In the genomic region with DNA sequence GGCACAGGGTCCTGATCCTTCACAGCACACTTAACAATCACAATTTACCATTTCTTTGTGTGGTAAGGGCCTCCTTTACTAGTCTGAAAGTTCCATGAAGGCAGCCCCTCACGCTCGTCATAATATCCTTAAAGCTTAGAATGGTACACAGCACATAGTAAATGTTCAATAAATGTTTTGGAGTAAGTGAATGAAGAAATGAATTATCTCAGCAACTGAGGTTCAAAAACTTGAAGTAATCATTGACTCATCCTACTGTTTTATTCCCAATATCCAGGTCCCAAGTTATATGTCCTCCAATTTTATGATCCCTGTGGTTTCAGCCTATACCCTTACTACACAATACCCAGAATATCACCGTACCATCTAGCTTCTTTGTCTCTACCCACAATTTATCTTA, we compare ENCODE assay signal across 21 cellular contexts. TPM values are rescaled to one million over a fixed set of nuclear protein-coding genes. Genes with fewer than 3 reads are reported as not detected.
DNase-seq lines count a peak whose midpoint lies in the region; ATAC-seq and TF ChIP-seq lines count a peak whose summit lies in the region.
"Had no signal": no experiment of that assay in that cellular context is flagged by ENCODE, and none has a peak within 500 bp of the region (broad histone marks: within the 10 kb centered on the region; RNA-seq: fewer than 3 reads in every experiment).

No MANE protein-coding gene starts in this region.

- peaks cover 29% of the 10 kb centered on the region for H3K4me1 Mint-ChIP-seq in CD4-positive, alpha-beta T cell (ENCODE audit: low read depth)

- H3K36me3 ChIP-seq in Loucy (ENCODE audit: insufficient read depth, low read length) (no peaks in the 10 kb centered on the region), spleen (peaks cover 0 to 41% (median 13%) of the 10 kb centered on the region in 6 donors)

- H3K4me2 ChIP-seq in Loucy (ENCODE audit: low read depth, low read length, poor library complexity, severe bottlenecking) = peak overlapping the region; percentile 82

- H3K4me1 ChIP-seq in Loucy (ENCODE audit: insufficient read depth, low read length, poor library complexity, severe bottlenecking) (peaks cover 38% of the 10 kb centered on the region), spleen (peaks cover 15 to 70% (median 52%) of the 10 kb centered on the region in 6 donors)

- H3K27me3 Mint-ChIP-seq in CD4-positive, alpha-beta T cell = no peaks in the 10 kb centered on the region
- H3K27me3 Mint-ChIP-seq: activated CD4-positive, alpha-beta T cell treated with anti-CD3 and anti-CD28 coated beads, Interleukin-2, amount 10 ng/mL, durations not matched to agents 24 days and 14 days; activated naive CD8-positive, alpha-beta T cell; activated T-helper 17 cell treated with anti-CD3 and anti-CD28 coated beads, Interleukin-2, amount 50 U/mL, for 72 hours; central memory CD8-positive, alpha-beta T cell had no signal

- no peak for ATAC-seq in CD4-positive, alpha-beta T cell (ENCODE audit: poor library complexity)

- CTCF ChIA-PET in CD4-positive, alpha-beta T cell (lab: Charles Lee) = interaction anchor here (0.5 to 2.3 kb wide), 5 partner anchors 10 to 352 kb away, joined by 3 to 7 read pairs (median 3); no protein-coding TSS in a partner anchor

- H3K4me3 Mint-ChIP-seq in CD4-positive, alpha-beta T cell = no peak overlapping the region
- H3K4me3 Mint-ChIP-seq: activated CD4-positive, alpha-beta T cell treated with anti-CD3 and anti-CD28 coated beads, Interleukin-2, amount 10 ng/mL, durations not matched to agents 24 days and 14 days; activated T-helper 17 cell treated with anti-CD3 and anti-CD28 coated beads, Interleukin-2, amount 50 U/mL, for 72 hours; CD14-positive monocyte had no signal

- no peaks in the 10 kb centered on the region for H4K20me1 ChIP-seq in Loucy (ENCODE audit: insufficient read depth, low read length, poor library complexity, severe bottlenecking)

- no peaks in the 10 kb centered on the region for H3K9me3 Mint-ChIP-seq in CD4-positive, alpha-beta T cell
- H3K9me3 Mint-ChIP-seq: activated CD4-positive, alpha-beta T cell treated with anti-CD3 and anti-CD28 coated beads, Interleukin-2, amount 10 ng/mL, durations not matched to agents 24 days and 14 days; activated T-helper 17 cell treated with anti-CD3 and anti-CD28 coated beads, Interleukin-2, amount 50 U/mL, for 72 hours; CD14-positive monocyte; central memory CD8-positive, alpha-beta T cell had no signal

- no peaks in the 10 kb centered on the region for H3K79me2 ChIP-seq in Loucy (ENCODE audit: insufficient read depth, low read length)

- H3K9me2 ChIP-seq in Loucy (replicated peaks; ENCODE audit: low read depth, low read length) = no peaks in the 10 kb centered on the region

- POLR2A ChIA-PET in CD4-positive, alpha-beta T cell (lab: Charles Lee) = interaction anchor here (0.6 to 7.7 kb wide), 11 partner anchors 9 to 465 kb away, joined by 3 to 81 read pairs (median 4); a partner anchor contains a TSS

- peak overlapping the region; percentile 75 for H3K27ac ChIP-seq in CD4-positive, alpha-beta T cell (ENCODE audit: low read depth, low read length)
- H3K27ac ChIP-seq in layer of hippocampus (ENCODE audit: low read depth, low read length) (peak overlapping the region; percentile 16), spleen (peak overlapping the region; percentile 75 to 94 (median 90)), substantia nigra (ENCODE audit: low read depth, low read length, poor library complexity, severe bottlenecking) (no peak overlapping the region)
- H3K27ac ChIP-seq: vagina had no signal

- no peak overlapping the region for H3K27ac Mint-ChIP-seq in CD4-positive, alpha-beta T cell
- H3K27ac Mint-ChIP-seq: activated CD4-positive, alpha-beta T cell treated with anti-CD3 and anti-CD28 coated beads, Interleukin-2, amount 10 ng/mL, durations not matched to agents 24 days and 14 days had no signal

- peak overlapping the region; percentile 78 for H2AFZ ChIP-seq in Loucy (ENCODE audit: low read length)

- intact Hi-C loops in CD4-positive, alpha-beta T cell (cut with DNase I, micrococcal nuclease) = loop anchor here (2.0 to 10.0 kb wide), 4 partner anchors 23 to 293 kb away; a partner anchor contains a TSS
- intact Hi-C loops in spleen (cut with DNase I; ENCODE audit: low total_unique reads) = no loop called here

- DNase-seq in CD4-positive, alpha-beta T cell = no peak
- DNase-seq in spleen = no peak
- DNase-seq in SKM-1 treated with dmso at 0.1 percent for 144 hours (lab: John Stamatoyannopoulos, UW; ENCODE audit: unreplicated experiment) = no peak
- DNase-seq in GM20000 (ENCODE audit: low spot score) = no peak
- DNase-seq in RPMI8226 = no peak
- DNase-seq in substantia nigra (lab: John Stamatoyannopoulos, UW) = no peak
- DNase-seq: DMS153, NCI-H187 treated with DMSO at 0.1 percent for 48 hours, NCI-H2227 treated with DMSO at 0.1 percent for 48 hours, occipital lobe had no signal

- H3F3A ChIP-seq in Loucy (ENCODE audit: low read depth) = peaks cover 8% of the 10 kb centered on the region; the same call in 1 of the 2 replicates

- TF ChIP-seq POLR2A in spleen (IDR thresholded peaks at IDR 0.05) = no peak

- 84 to 95% (median 89%) methylated on average over 3 of the region's 3 CpGs for whole genome bisulfite sequencing in spleen, 5 donors

- no peaks in the 10 kb centered on the region for H3K9me3 ChIP-seq in CD4-positive, alpha-beta T cell (ENCODE audit: control insufficient read depth, low read length)
- H3K9me3 ChIP-seq in Loucy (ENCODE audit: insufficient read depth, low read depth, low read length) (no peaks in the 10 kb centered on the region), spleen (no peaks in the 10 kb centered on the region)
- H3K9me3 ChIP-seq: right atrium auricular region, vagina had no signal

- H3K36me3 Mint-ChIP-seq in CD4-positive, alpha-beta T cell (ENCODE audit: low read depth) = peaks cover 20% of the 10 kb centered on the region

- H3K27me3 ChIP-seq in CD4-positive, alpha-beta T cell (ENCODE audit: control insufficient read depth, insufficient read depth, low read length) = no peaks in the 10 kb centered on the region
- H3K27me3 ChIP-seq in Loucy (ENCODE audit: insufficient read depth, low read length, poor library complexity, severe bottlenecking) (no peaks in the 10 kb centered on the region), layer of hippocampus (ENCODE audit: control insufficient read depth, insufficient read depth, low read length) (no peaks in the 10 kb centered on the region), spleen (replicated peaks in 1 of 7) (no peaks in the 10 kb centered on the region)
- H3K27me3 ChIP-seq: dorsolateral prefrontal cortex, right atrium auricular region, vagina had no signal

- H3K4me3 ChIP-seq in Loucy (ENCODE audit: low read length, poor library complexity, severe bottlenecking) = peak overlapping the region; percentile 63
- peak overlapping the region in 1 of 8 donors; percentile 39 for H3K4me3 ChIP-seq in spleen
- H3K4me3 ChIP-seq: dorsolateral prefrontal cortex, right atrium auricular region, vagina had no signal

- no peak for TF ChIP-seq CTCF in CD4-positive, alpha-beta T cell (IDR thresholded peaks at IDR 0.05)
- TF ChIP-seq CTCF in Loucy (conservative IDR thresholded peaks at IDR 0.05; ENCODE audit: low read length) = no peak
- TF ChIP-seq CTCF in spleen (IDR thresholded peaks at IDR 0.05 in 8 of 11, conservative IDR thresholded peaks at IDR 0.05 in 3 of 11) = no peak
- no peak for TF ChIP-seq CTCF in GM20000 (IDR thresholded peaks at IDR 0.05; ENCODE audit: extremely low read depth, missing control alignments)

- peak overlapping the region; percentile 58 for H3K9ac ChIP-seq in Loucy (ENCODE audit: low read depth, low read length, poor library complexity, severe bottlenecking)

RNA-seq across cellular contexts. Expression of a gene that starts 2.2 kb away (rescaled TPM):
- 10 to 100 TPM; 21.0 to 22.1 TPM for total RNA-seq in CD4-positive, alpha-beta T cell
- total RNA-seq in spleen = 100 to 1,000 TPM in 5 of 7 donors, 10 to 100 TPM in 2; 53.5 to 161 (median 121) TPM
- 100 to 1,000 TPM in 2 of 3 donors, 10 to 100 TPM in 1; 98.9 to 132 (median 126) TPM for polyA plus RNA-seq in spleen
- total RNA-seq: HT-29 had no signal

RNA-seq across cellular contexts. Expression of a gene that starts 22.3 kb away (rescaled TPM):
- total RNA-seq in CD4-positive, alpha-beta T cell = 10 to 100 TPM; 47.3 to 51.5 TPM
- total RNA-seq in spleen = 100 to 1,000 TPM; 124 to 168 (median 143) TPM
- 100 to 1,000 TPM; 204 to 277 (median 262) TPM for polyA plus RNA-seq in spleen

RNA-seq across cellular contexts. Expression of a gene that starts 22.5 kb away (rescaled TPM):
- total RNA-seq in CD4-positive, alpha-beta T cell = 10 to 100 TPM; 12.4 to 15.1 TPM
- 10 to 100 TPM; 25.4 to 36.6 (median 34.9) TPM for total RNA-seq in spleen
- 10 to 100 TPM; 24.8 to 34.5 (median 31.7) TPM for polyA plus RNA-seq in spleen

RNA-seq across cellular contexts. Expression of a gene that starts 31.9 kb away (rescaled TPM):
- not detected for total RNA-seq in CD4-positive, alpha-beta T cell
- total RNA-seq in spleen = 10 to 100 TPM in 1 of 7 donors, 1 to 10 TPM in 4, under 1 TPM in 2; 0.37 to 11.2 (median 7.7) TPM
- 1 to 10 TPM; 2.5 to 4.9 (median 3.4) TPM for polyA plus RNA-seq in spleen
- total RNA-seq: activated CD4-positive, alpha-beta T cell treated with anti-CD3 and anti-CD28 coated beads, Interleukin-2, amount 10 ng/mL, durations not matched to agents 24 days and 14 days; activated T-helper 17 cell treated with anti-CD3 and anti-CD28 coated beads, Interleukin-2, amount 50 U/mL, for 72 hours; HT-29 had no signal

RNA-seq across cellular contexts. Expression of a gene that starts 31.9 kb away (rescaled TPM):
- not detected for total RNA-seq in CD4-positive, alpha-beta T cell
- total RNA-seq in spleen = 10 to 100 TPM in 4 of 7 donors, 1 to 10 TPM in 3; 1.6 to 33.4 (median 11.9) TPM
- 10 to 100 TPM in 1 of 3 donors, 1 to 10 TPM in 2; 5.6 to 32.7 (median 6.2) TPM for polyA plus RNA-seq in spleen
- total RNA-seq: activated CD4-positive, alpha-beta T cell treated with anti-CD3 and anti-CD28 coated beads, Interleukin-2, amount 10 ng/mL, durations not matched to agents 24 days and 14 days; HT-29 had no signal
